ENCODE assay signal across 8 cellular contexts in the genomic region with DNA sequence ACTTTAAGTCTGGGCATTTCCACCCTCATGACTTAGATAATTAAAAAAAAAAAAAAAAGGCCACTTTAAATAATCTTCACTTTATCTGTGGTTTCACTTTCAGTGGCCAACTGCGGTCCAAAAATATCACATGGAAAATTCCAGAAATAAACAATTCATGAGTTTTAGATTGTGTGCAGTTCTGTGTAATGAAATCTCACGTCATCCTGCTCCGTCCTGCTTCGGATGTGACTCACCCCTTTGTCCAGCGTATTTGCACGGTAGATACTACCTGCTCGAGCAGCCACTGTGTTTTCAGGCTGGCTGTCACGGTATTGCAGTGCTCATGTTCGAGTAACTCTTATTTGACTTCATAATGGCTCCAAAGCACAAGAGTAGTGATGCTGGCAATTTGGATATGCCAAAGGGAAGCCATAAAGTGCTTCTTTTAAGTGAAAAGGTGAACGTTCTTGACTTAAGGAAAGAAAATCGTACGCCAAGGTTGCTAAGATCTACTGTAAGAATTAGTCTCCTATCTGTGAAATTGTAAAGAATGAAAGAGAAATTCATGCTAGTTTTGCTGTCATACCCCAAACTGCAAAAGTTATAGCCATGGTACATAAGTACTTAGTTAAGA. TPM values are rescaled to one million over a fixed set of nuclear protein-coding genes. Genes with fewer than 3 reads are reported as not detected.
DNase-seq lines count a peak whose midpoint lies in the region; ATAC-seq and TF ChIP-seq lines count a peak whose summit lies in the region.

No MANE protein-coding gene starts in this region.

- no peak overlapping the region for H3K27ac Mint-ChIP-seq in T-helper 2 cell treated with Interferon-gamma antibody and Interleukin-4, amounts not matched to agents 5 μg/mL and 100 μg/mL, for 36 hours

- no peaks in the 10 kb centered on the region for H3K9me3 ChIP-seq in sigmoid colon

- no peak for DNase-seq in T-helper 2 cell treated with Interferon-gamma antibody and Interleukin-4, amounts not matched to agents 5 μg/mL and 100 μg/mL, for 36 hours (ENCODE audit: low spot score)
- DNase-seq in T-helper 2 cell (no peak), RKO (ENCODE audit: low spot score) (peak; percentile 94), myocyte (ENCODE audit: low read depth) (peak; percentile 48), sigmoid colon (no peak), NCI-H2227 treated with DMSO at 0.1 percent for 48 hours (lab: John Stamatoyannopoulos, UW) (no peak), HuH-7.5 (ENCODE audit: low spot score) (no peak)

- TF ChIP-seq CTCF in sigmoid colon (IDR thresholded peaks at IDR 0.05), result no peak

- ATAC-seq in HG02759 (IDR thresholded peaks at IDR 0.05; ENCODE audit: unreplicated experiment), result peak; percentile 32

- peaks cover 0 to 38% (median 6%) of the 10 kb centered on the region in 3 donors for H3K27me3 ChIP-seq in sigmoid colon

- no peak overlapping the region for H3K4me3 ChIP-seq in sigmoid colon

- no peak for TF ChIP-seq POLR2A in sigmoid colon (IDR thresholded peaks at IDR 0.05)

- no peaks in the 10 kb centered on the region for H3K36me3 ChIP-seq in sigmoid colon

- H3K27ac ChIP-seq in sigmoid colon, result no peak overlapping the region

- peaks cover 3% of the 10 kb centered on the region for H3K27me3 Mint-ChIP-seq in T-helper 2 cell treated with Interferon-gamma antibody and Interleukin-4, amounts not matched to agents 5 μg/mL and 100 μg/mL, for 36 hours (ENCODE audit: low read depth)

- H3K4me1 ChIP-seq in sigmoid colon, result peaks cover 0 to 9% (median 8%) of the 10 kb centered on the region in 4 donors

- H3K9me3 Mint-ChIP-seq in T-helper 2 cell treated with Interferon-gamma antibody and Interleukin-4, amounts not matched to agents 5 μg/mL and 100 μg/mL, for 36 hours, result no peaks in the 10 kb centered on the region

- TF ChIP-seq EP300 in sigmoid colon (IDR thresholded peaks at IDR 0.05), result no peak

- peaks cover 46% of the 10 kb centered on the region for H3K4me1 Mint-ChIP-seq in T-helper 2 cell treated with Interferon-gamma antibody and Interleukin-4, amounts not matched to agents 5 μg/mL and 100 μg/mL, for 36 hours (ENCODE audit: low read depth)

- intact Hi-C loops in sigmoid colon (cut with DNase I), result no loop called here

- peak overlapping the region; percentile 49 for H3K4me3 Mint-ChIP-seq in T-helper 2 cell treated with Interferon-gamma antibody and Interleukin-4, amounts not matched to agents 5 μg/mL and 100 μg/mL, for 36 hours

- WGBS in sigmoid colon, 2 donors, result 74 to 85% methylated on average over 12 of the region's 12 CpGs

- peaks cover 39% of the 10 kb centered on the region for H3K36me3 Mint-ChIP-seq in T-helper 2 cell treated with Interferon-gamma antibody and Interleukin-4, amounts not matched to agents 5 μg/mL and 100 μg/mL, for 36 hours (ENCODE audit: low read depth)

RNA-seq across cellular contexts. Expression of gene E2F7, which starts 2.4 kb away (rescaled TPM):
- 3.9 and 7.3 TPM in 2 replicates for total RNA-seq in myocyte
- polyA plus RNA-seq in myocyte (2012), result 2.8 TPM
- total RNA-seq in sigmoid colon, result under 1 TPM in 1 of 4 donors, not detected in 3; 0.14 TPM
- 1 to 10 TPM in 1 of 3 donors, under 1 TPM in 1, not detected in 1; 0.23 to 1.2 TPM for polyA plus RNA-seq in sigmoid colon

Comparison
In these comparisons a context has a peak if more than half of its experiments do, and no peak if none do; other contexts are left out.
1. DNase-seq: peak in RKO (single experiment) and myocyte (single experiment); none in T-helper 2 cell treated with Interferon-gamma antibody and Interleukin-4, amounts not matched to agents 5 μg/mL and 100 μg/mL, for 36 hours (single experiment), T-helper 2 cell (0 of 5), sigmoid colon (single experiment), NCI-H2227 treated with DMSO at 0.1 percent for 48 hours (single experiment) and HuH-7.5 (single experiment).